In the genomic region with DNA sequence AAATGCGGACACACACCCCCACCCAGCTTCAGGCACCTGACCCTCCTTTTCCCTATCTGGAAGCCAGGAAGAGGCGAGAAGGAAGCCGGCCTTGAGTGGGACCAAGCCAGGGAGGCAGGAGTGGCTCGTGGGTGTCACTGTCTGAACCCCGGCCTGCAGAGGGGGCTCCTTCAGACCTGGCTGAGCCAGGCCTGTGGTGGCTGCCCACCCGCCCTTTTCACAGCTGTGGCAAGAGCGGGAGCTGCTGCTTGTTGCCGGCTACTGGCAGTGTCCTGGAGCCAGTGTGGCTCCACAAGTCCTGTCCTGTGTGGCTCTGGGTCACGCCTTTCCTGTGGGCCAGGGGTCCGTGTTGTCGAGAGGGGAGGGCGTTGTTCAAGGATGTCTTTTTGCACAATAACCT, we compare ENCODE assay signal across 8 cellular contexts. TPM values are rescaled to one million over a fixed set of nuclear protein-coding genes. Genes with fewer than 3 reads are reported as not detected.
DNase-seq lines count a peak whose midpoint lies in the region; ATAC-seq, FAIRE-seq and TF ChIP-seq lines count a peak whose summit lies in the region.

No MANE protein-coding gene starts in this region.

- H2BK15ac ChIP-seq in mesenchymal stem cell (ENCODE audit: low read depth, poor library complexity, severe bottlenecking): no peak overlapping the region

- CTCF ChIA-PET in K562 (lab: Yijun Ruan, JAX; ENCODE audit: low intra/inter-chr PET ratio): no interaction called here

- peaks cover 51% of the 10 kb centered on the region for H3K79me2 ChIP-seq in K562 (ENCODE audit: control insufficient read depth, insufficient read depth, low read length)

- H3K4me1 ChIP-seq in K562 (replicated peaks in 1 of 2; ENCODE audit: control insufficient read depth in 2 of 2, insufficient read depth in 2 of 2, low read length in 2 of 2): peaks cover 13 to 76% of the 10 kb centered on the region in 2 experiments
- H3K4me1 ChIP-seq in mesenchymal stem cell (ENCODE audit: control insufficient read depth, insufficient read depth, low read depth, low read length): peaks cover 57% of the 10 kb centered on the region
- peaks cover 40 to 70% (median 57%) of the 10 kb centered on the region in 4 donors for H3K4me1 ChIP-seq in transverse colon

- no peak overlapping the region for H2AFZ ChIP-seq in K562 (ENCODE audit: low read depth, low read length)
- no peak overlapping the region for H2AFZ ChIP-seq in mesenchymal stem cell (ENCODE audit: low read depth, low read length)

- no peaks in the 10 kb centered on the region for H3K9me3 Mint-ChIP-seq in activated naive CD4-positive, alpha-beta T cell treated with anti-CD3 and anti-CD28 coated beads, Interleukin-2, amount 50 U/mL, for 24 hours

- peaks cover 9% of the 10 kb centered on the region; the same call in 2 of the 3 replicates for H3K36me3 ChIP-seq in K562 (ENCODE audit: control insufficient read depth, insufficient read depth, low read length)
- peaks cover 0 to 9% of the 10 kb centered on the region in 2 experiments for H3K36me3 ChIP-seq in mesenchymal stem cell (ENCODE audit: control insufficient read depth in 1 of 2, insufficient read depth in 2 of 2, low read depth in 1 of 2, low read length in 2 of 2)
- H3K36me3 ChIP-seq in transverse colon: no peaks in the 10 kb centered on the region

- peak overlapping the region in 1 of 2 experiments; percentile 35 for H3K18ac ChIP-seq in mesenchymal stem cell (ENCODE audit: low read depth in 1 of 2, low read length in 2 of 2)

- peak overlapping the region; percentile 82 for H3K27ac Mint-ChIP-seq in activated naive CD4-positive, alpha-beta T cell treated with anti-CD3 and anti-CD28 coated beads, Interleukin-2, amount 50 U/mL, for 24 hours

- ATAC-seq in K562 (no peak), HG03139 (IDR thresholded peaks at IDR 0.05; ENCODE audit: unreplicated experiment) (no peak)

- H3K27ac ChIP-seq in K562 (ENCODE audit: extremely low read depth, low read depth, low read length) (no peak overlapping the region; the same call in 2 of the 3 replicates), mesenchymal stem cell (ENCODE audit: low read length, poor library complexity, severe bottlenecking) (no peak overlapping the region), transverse colon (peak overlapping the region; percentile 94 to 98 (median 98))

- H3K9me3 ChIP-seq in K562 (replicated peaks; ENCODE audit: control insufficient read depth, insufficient read depth, low read depth, low read length) (no peaks in the 10 kb centered on the region), mesenchymal stem cell (ENCODE audit: control insufficient read depth, low read length) (no peaks in the 10 kb centered on the region), transverse colon (no peaks in the 10 kb centered on the region)

- H3K14ac ChIP-seq in mesenchymal stem cell (ENCODE audit: low read length in 2 of 2): no peak overlapping the region

- TF ChIP-seq EP300 in K562 (IDR thresholded peaks at IDR 0.05; ENCODE audit: low read length): no peak
- TF ChIP-seq EP300 in transverse colon (IDR thresholded peaks at IDR 0.05; ENCODE audit: low read depth): no peak

- H3K9ac ChIP-seq in K562 (ENCODE audit: insufficient read depth in 1 of 2, low read depth in 2 of 2, low read length in 2 of 2) (peak overlapping the region; percentile 80 to 94; a peak in 3 of 4 replicates), mesenchymal stem cell (ENCODE audit: low read length) (peak overlapping the region; percentile 85)

- no peak for TF ChIP-seq RAD21 in K562 (CRISPR knock-in tag; conservative IDR thresholded peaks at IDR 0.05 in 1 of 2, IDR thresholded peaks at IDR 0.05 in 1 of 2)

- H2BK12ac ChIP-seq in mesenchymal stem cell (ENCODE audit: low read length in 2 of 2): no peak overlapping the region

- H3K27me3 Mint-ChIP-seq in activated naive CD4-positive, alpha-beta T cell treated with anti-CD3 and anti-CD28 coated beads, Interleukin-2, amount 50 U/mL, for 24 hours: no peaks in the 10 kb centered on the region

- H3K36me3 Mint-ChIP-seq in activated naive CD4-positive, alpha-beta T cell treated with anti-CD3 and anti-CD28 coated beads, Interleukin-2, amount 50 U/mL, for 24 hours: no peaks in the 10 kb centered on the region

- peak overlapping the region; percentile 89 for H3K4me3 ChIP-seq in K562
- peak overlapping the region; percentile 85 to 87 for H3K4me3 ChIP-seq in mesenchymal stem cell (ENCODE audit: insufficient read depth in 1 of 2, low read depth in 1 of 2, low read length in 2 of 2)
- H3K4me3 ChIP-seq in transverse colon: peak overlapping the region in 3 of 4 donors; percentile 92 to 99 (median 92)

- H4K20me1 ChIP-seq in K562 (replicated peaks; ENCODE audit: control insufficient read depth, insufficient read depth, low read length): peaks cover 36% of the 10 kb centered on the region

- H3K4ac ChIP-seq in mesenchymal stem cell (ENCODE audit: low read depth in 1 of 2, low read length in 2 of 2): no peak overlapping the region

- H3K4me2 ChIP-seq in K562 (ENCODE audit: insufficient read depth, low read length): peak overlapping the region; percentile 87
- H3K4me2 ChIP-seq in mesenchymal stem cell (ENCODE audit: low read length, poor library complexity, severe bottlenecking): peak overlapping the region; percentile 92

- no peak overlapping the region for H4K8ac ChIP-seq in mesenchymal stem cell (ENCODE audit: low read length)

- no peak overlapping the region for H4K91ac ChIP-seq in mesenchymal stem cell (ENCODE audit: low read length)

- peak overlapping the region in 1 of 2 experiments; percentile 42 for H3K23ac ChIP-seq in mesenchymal stem cell (ENCODE audit: low read length in 2 of 2)

- POLR2A ChIA-PET in K562 (lab: Yijun Ruan, JAX): interaction anchor here (0.6 to 1.8 kb wide), 4 partner anchors 9 to 502 kb away, joined by 3 to 6 read pairs (median 4); no protein-coding TSS in a partner anchor

- H3K9me1 ChIP-seq in K562 (ENCODE audit: control insufficient read depth, insufficient read depth, low read length): peaks cover 11% of the 10 kb centered on the region

- WGBS in K562 (ENCODE audit: insufficient coverage, low coverage, missing lambda C conversion rate): 55% methylated on average over 12 of the region's 12 CpGs
- 91% methylated on average over 12 of the region's 12 CpGs for whole genome bisulfite sequencing in mesenchymal stem cell
- 0 to 44% methylated on average over 2 to 12 of the region's 12 CpGs for WGBS in transverse colon (ENCODE audit: low coverage in 1 of 2), 2 donors

- TSS peak; percentile 54 for BruUV-seq in K562 (replicated peaks; lab: Mats Ljungman, UMichigan)

- no peak for TF ChIP-seq CTCF in K562 (IDR thresholded peaks at IDR 0.05 in 2 of 3, conservative IDR thresholded peaks at IDR 0.05 in 1 of 3; ENCODE audit: insufficient read depth in 2 of 3, low read depth in 1 of 3, low read length in 3 of 3)
- no peak for TF ChIP-seq CTCF in transverse colon (IDR thresholded peaks at IDR 0.05)

- H2AK5ac ChIP-seq in mesenchymal stem cell (ENCODE audit: low read length, severe bottlenecking): no peak overlapping the region

- no peak for TF ChIP-seq POLR2A in K562 (conservative IDR thresholded peaks at IDR 0.05)
- no peak for TF ChIP-seq POLR2A in transverse colon (IDR thresholded peaks at IDR 0.05)

- in situ Hi-C loops in K562 (cut with MboI): no loop called here
- in situ Hi-C loops in transverse colon (cut with MboI; ENCODE audit: low pct_ligation_motif_present in 1 of 4, low pct_unique_long_range_greater_than_20kb in 1 of 4, low sequenced_read_pairs in 3 of 4): no loop called here

- no peak for FAIRE-seq in K562 (lab: Jason Lieb, UNC)

- DNase-seq in activated naive CD4-positive, alpha-beta T cell treated with Interleukin-2 at 50 U/mL for 16 hours: no peak
- DNase-seq in K562 (ENCODE audit: extremely low read depth in 1 of 4, low spot score in 3 of 4) (no peak), mesenchymal stem cell (no peak), transverse colon (no peak)
- DNase-seq in stimulated activated CD4-positive, alpha-beta T cell treated with anti-CD3 and anti-CD28 coated beads, Interleukin-1b, Interleukin-23, amount 100 ng/mL, for 48 hours: no peak
- no peak for DNase-seq in activated CD4-positive, alpha-beta T cell treated with anti-CD3 and anti-CD28 coated beads for 48 hours

- peaks cover 62% of the 10 kb centered on the region for H3K4me1 Mint-ChIP-seq in activated naive CD4-positive, alpha-beta T cell treated with anti-CD3 and anti-CD28 coated beads, Interleukin-2, amount 50 U/mL, for 24 hours

- peak overlapping the region; percentile 79 for H3K4me3 Mint-ChIP-seq in activated naive CD4-positive, alpha-beta T cell treated with anti-CD3 and anti-CD28 coated beads, Interleukin-2, amount 50 U/mL, for 24 hours

- no peak overlapping the region for H2BK120ac ChIP-seq in mesenchymal stem cell (ENCODE audit: low read depth, low read length)

- peaks cover 32% of the 10 kb centered on the region for H3K79me1 ChIP-seq in mesenchymal stem cell (replicated peaks; ENCODE audit: low read length, poor library complexity, severe bottlenecking)

- no peaks in the 10 kb centered on the region for H3K27me3 ChIP-seq in K562 (ENCODE audit: control insufficient read depth in 2 of 2, insufficient read depth in 2 of 2, low read length in 2 of 2)
- H3K27me3 ChIP-seq in mesenchymal stem cell (ENCODE audit: control insufficient read depth in 1 of 2, insufficient read depth in 1 of 2, low read length in 2 of 2): peaks cover 2 to 4% of the 10 kb centered on the region in 2 experiments
- H3K27me3 ChIP-seq in transverse colon: no peaks in the 10 kb centered on the region

- H2BK5ac ChIP-seq in mesenchymal stem cell (ENCODE audit: low read depth, low read length, poor library complexity, severe bottlenecking): no peak overlapping the region

- intact Hi-C loops in K562 (cut with micrococcal nuclease): no loop called here
- intact Hi-C loops in transverse colon (cut with DNase I; ENCODE audit: low total_unique reads): no loop called here

RNA-seq across cellular contexts. Expression of gene PFKL, which starts 1.2 kb away (rescaled TPM):
- 83.4 and 274 TPM in 2 replicates for total RNA-seq in K562 (2011; cell fraction: chromatin; rRNA removed; ENCODE audit: low replicate concordance)
- total RNA-seq in K562 (2011; cell fraction: nucleolus; rRNA removed): 193 and 201 TPM in 2 replicates
- total RNA-seq in K562 (2011; cell fraction: nucleoplasm; rRNA removed): 97.9 and 105 TPM in 2 replicates
- 86.9 and 98.3 TPM in 2 replicates for total RNA-seq in K562 (2014; rRNA removed)
- 13.8 and 22.2 TPM in 2 replicates for total RNA-seq in K562 (2014; rRNA removed; fragmentation: Illumina TruSeq; extraction: Trizol)
- total RNA-seq in K562 (2015; rRNA removed; fragmentation: Illumina TruSeq; extraction: Trizol): 45.6 and 45.8 TPM in 2 replicates
- total RNA-seq in K562 (2021): 108 and 124 TPM in 2 replicates
- polyA plus RNA-seq in K562 (2011; rRNA removed): 50.0 and 84.1 TPM in 2 replicates
- 68.5 and 125 TPM in 2 replicates for polyA plus RNA-seq in K562 (2011; cell fraction: cytosol; rRNA removed)
- 244 and 346 TPM in 2 replicates for polyA plus RNA-seq in K562 (2011; cell fraction: nucleus; rRNA removed)
- 106 and 149 TPM in 2 replicates for polyA plus RNA-seq in K562 (2012)
- polyA plus RNA-seq in K562 (2014; fragmentation: Illumina TruSeq; extraction: Trizol): 37.6 and 65.2 TPM in 2 replicates
- polyA plus RNA-seq in K562 (2014; fragmentation: Nextera tagmentation; extraction: Ambion mirVana): 1 to 10 TPM; 1.1 to 3.9 TPM
- 83.0 and 83.1 TPM in 2 replicates for polyA plus RNA-seq in K562 (2014; rRNA removed)
- 29.0 and 37.5 TPM in 2 replicates for polyA minus RNA-seq in K562 (2011; rRNA and poly(A)+ RNA removed)
- polyA minus RNA-seq in K562 (2011; cell fraction: cytosol; rRNA and poly(A)+ RNA removed): 63.7 and 76.3 TPM in 2 replicates
- polyA minus RNA-seq in K562 (2011; cell fraction: nucleus; rRNA and poly(A)+ RNA removed): 42.3 and 49.5 TPM in 2 replicates
- 61.3 TPM for polyA plus RNA-seq in mesenchymal stem cell (2013, experiment 1 of 2)
- 59.9 TPM for polyA plus RNA-seq in mesenchymal stem cell (2013, experiment 2 of 2)
- 100 to 1,000 TPM; 185 to 288 (median 249) TPM for total RNA-seq in transverse colon

RNA-seq across cellular contexts. Expression of gene AIRE, which starts 15.4 kb away (rescaled TPM):
- total RNA-seq in K562 (2011; cell fraction: chromatin; rRNA removed; ENCODE audit: low replicate concordance): 0.18 TPM in 1 of 2 replicates, not detected in the other
- not detected in 2 replicates for total RNA-seq in K562 (2011; cell fraction: nucleolus; rRNA removed)
- not detected in 2 replicates for total RNA-seq in K562 (2011; cell fraction: nucleoplasm; rRNA removed)
- total RNA-seq in K562 (2014; rRNA removed): not detected in 2 replicates
- not detected in 2 replicates for total RNA-seq in K562 (2014; rRNA removed; fragmentation: Illumina TruSeq; extraction: Trizol)
- total RNA-seq in K562 (2015; rRNA removed; fragmentation: Illumina TruSeq; extraction: Trizol): not detected in 2 replicates
- not detected in 2 replicates for total RNA-seq in K562 (2021)
- not detected in 2 replicates for polyA plus RNA-seq in K562 (2011; rRNA removed)
- polyA plus RNA-seq in K562 (2011; cell fraction: cytosol; rRNA removed): not detected in 2 replicates
- not detected in 2 replicates for polyA plus RNA-seq in K562 (2011; cell fraction: nucleus; rRNA removed)
- 0.01 TPM in 1 of 2 replicates, not detected in the other for polyA plus RNA-seq in K562 (2012)
- polyA plus RNA-seq in K562 (2014; fragmentation: Illumina TruSeq; extraction: Trizol): not detected in 2 replicates
- polyA plus RNA-seq in K562 (2014; fragmentation: Nextera tagmentation; extraction: Ambion mirVana): under 1 TPM in 1 of 2 experiments, not detected in 1; 0.01 TPM
- not detected in 2 replicates for polyA plus RNA-seq in K562 (2014; rRNA removed)
- polyA minus RNA-seq in K562 (2011; rRNA and poly(A)+ RNA removed): not detected in 2 replicates
- not detected in 2 replicates for polyA minus RNA-seq in K562 (2011; cell fraction: cytosol; rRNA and poly(A)+ RNA removed)
- not detected in 2 replicates for polyA minus RNA-seq in K562 (2011; cell fraction: nucleus; rRNA and poly(A)+ RNA removed)
- polyA plus RNA-seq in mesenchymal stem cell (2013, experiment 1 of 2): 0.03 TPM
- 0.05 TPM for polyA plus RNA-seq in mesenchymal stem cell (2013, experiment 2 of 2)
- total RNA-seq in transverse colon: not detected

RNA-seq across cellular contexts. Expression of gene CFAP410, which starts 38.1 kb away (rescaled TPM):
- 10.0 and 50.7 TPM in 2 replicates for total RNA-seq in K562 (2011; cell fraction: chromatin; rRNA removed; ENCODE audit: low replicate concordance)
- 29.3 and 41.0 TPM in 2 replicates for total RNA-seq in K562 (2011; cell fraction: nucleolus; rRNA removed)
- 13.9 and 21.2 TPM in 2 replicates for total RNA-seq in K562 (2011; cell fraction: nucleoplasm; rRNA removed)
- total RNA-seq in K562 (2014; rRNA removed) (12.6 and 17.3 TPM in 2 replicates), K562 (2014; rRNA removed; fragmentation: Illumina TruSeq; extraction: Trizol) (0.35 and 0.55 TPM in 2 replicates), K562 (2015; rRNA removed; fragmentation: Illumina TruSeq; extraction: Trizol) (2.6 and 2.7 TPM in 2 replicates), K562 (2021) (7.6 and 8.3 TPM in 2 replicates), transverse colon (10 to 100 TPM; 17.2 to 41.3 (median 32.2) TPM)
- polyA plus RNA-seq in K562 (2011; rRNA removed) (2.3 and 5.5 TPM in 2 replicates), K562 (2014; fragmentation: Illumina TruSeq; extraction: Trizol) (0.52 and 2.1 TPM in 2 replicates), K562 (2014; fragmentation: Nextera tagmentation; extraction: Ambion mirVana) (under 1 TPM; 0.07 to 0.18 TPM), K562 (2014; rRNA removed) (6.5 and 8.1 TPM in 2 replicates)
- 5.7 and 16.5 TPM in 2 replicates for polyA plus RNA-seq in K562 (2011; cell fraction: cytosol; rRNA removed)
- 37.7 and 66.6 TPM in 2 replicates for polyA plus RNA-seq in K562 (2011; cell fraction: nucleus; rRNA removed)
- 6.3 and 16.5 TPM in 2 replicates for polyA plus RNA-seq in K562 (2012)
- polyA minus RNA-seq in K562 (2011; rRNA and poly(A)+ RNA removed): 0.57 and 0.91 TPM in 2 replicates
- polyA minus RNA-seq in K562 (2011; cell fraction: cytosol; rRNA and poly(A)+ RNA removed): 2.2 and 2.5 TPM in 2 replicates
- 9.4 and 10.2 TPM in 2 replicates for polyA minus RNA-seq in K562 (2011; cell fraction: nucleus; rRNA and poly(A)+ RNA removed)
- polyA plus RNA-seq in mesenchymal stem cell (2013, experiment 1 of 2): 10.7 TPM
- polyA plus RNA-seq in mesenchymal stem cell (2013, experiment 2 of 2): 9.1 TPM

RNA-seq across cellular contexts. Expression of gene DNMT3L, which starts 39.4 kb away (rescaled TPM):
- total RNA-seq in K562 (2011; cell fraction: chromatin; rRNA removed; ENCODE audit: low replicate concordance): not detected in 2 replicates
- total RNA-seq in K562 (2011; cell fraction: nucleolus; rRNA removed): not detected in 2 replicates
- not detected in 2 replicates for total RNA-seq in K562 (2011; cell fraction: nucleoplasm; rRNA removed)
- total RNA-seq in K562 (2014; rRNA removed) (0.12 TPM in 1 of 2 replicates, not detected in the other), K562 (2014; rRNA removed; fragmentation: Illumina TruSeq; extraction: Trizol) (not detected in 2 replicates), K562 (2015; rRNA removed; fragmentation: Illumina TruSeq; extraction: Trizol) (not detected in 2 replicates), K562 (2021) (not detected in 2 replicates), transverse colon (not detected)
- polyA plus RNA-seq in K562 (2011; rRNA removed) (0.09 TPM in 1 of 2 replicates, not detected in the other), K562 (2014; fragmentation: Illumina TruSeq; extraction: Trizol) (not detected in 2 replicates), K562 (2014; fragmentation: Nextera tagmentation; extraction: Ambion mirVana) (not detected), K562 (2014; rRNA removed) (0.08 TPM in 1 of 2 replicates, not detected in the other)
- not detected in 2 replicates for polyA plus RNA-seq in K562 (2011; cell fraction: cytosol; rRNA removed)
- 0.40 TPM in 1 of 2 replicates, not detected in the other for polyA plus RNA-seq in K562 (2011; cell fraction: nucleus; rRNA removed)
- polyA plus RNA-seq in K562 (2012): not detected in 2 replicates
- polyA minus RNA-seq in K562 (2011; rRNA and poly(A)+ RNA removed): not detected in 2 replicates
- polyA minus RNA-seq in K562 (2011; cell fraction: cytosol; rRNA and poly(A)+ RNA removed): not detected in 2 replicates
- not detected in 2 replicates for polyA minus RNA-seq in K562 (2011; cell fraction: nucleus; rRNA and poly(A)+ RNA removed)
- not detected for polyA plus RNA-seq in mesenchymal stem cell (2013, experiment 1 of 2)
- not detected for polyA plus RNA-seq in mesenchymal stem cell (2013, experiment 2 of 2)

RNA-seq across cellular contexts. Expression of gene TRPM2, which starts 52.3 kb away (rescaled TPM):
- total RNA-seq in K562 (2011; cell fraction: chromatin; rRNA removed; ENCODE audit: low replicate concordance): 0.09 and 0.42 TPM in 2 replicates
- total RNA-seq in K562 (2011; cell fraction: nucleolus; rRNA removed): 0.13 and 0.17 TPM in 2 replicates
- 0.29 and 0.38 TPM in 2 replicates for total RNA-seq in K562 (2011; cell fraction: nucleoplasm; rRNA removed)
- total RNA-seq in K562 (2014; rRNA removed) (1.5 and 2.1 TPM in 2 replicates), K562 (2014; rRNA removed; fragmentation: Illumina TruSeq; extraction: Trizol) (0.29 and 0.33 TPM in 2 replicates), K562 (2015; rRNA removed; fragmentation: Illumina TruSeq; extraction: Trizol) (2.0 and 2.2 TPM in 2 replicates), K562 (2021) (1.9 and 2.1 TPM in 2 replicates), transverse colon (1 to 10 TPM in 3 of 4 donors, not detected in 1; 2.3 to 2.9 (median 2.6) TPM)
- polyA plus RNA-seq in K562 (2011; rRNA removed) (0.34 and 0.36 TPM in 2 replicates), K562 (2014; fragmentation: Illumina TruSeq; extraction: Trizol) (0.98 and 1.7 TPM in 2 replicates), K562 (2014; fragmentation: Nextera tagmentation; extraction: Ambion mirVana) (not detected), K562 (2014; rRNA removed) (0.82 and 2.0 TPM in 2 replicates)
- 0.40 and 1.3 TPM in 2 replicates for polyA plus RNA-seq in K562 (2011; cell fraction: cytosol; rRNA removed)
- polyA plus RNA-seq in K562 (2011; cell fraction: nucleus; rRNA removed): 0.45 and 0.75 TPM in 2 replicates
- 2.1 and 3.8 TPM in 2 replicates for polyA plus RNA-seq in K562 (2012)
- polyA minus RNA-seq in K562 (2011; rRNA and poly(A)+ RNA removed): 0.11 and 0.36 TPM in 2 replicates
- 0.64 and 1.7 TPM in 2 replicates for polyA minus RNA-seq in K562 (2011; cell fraction: cytosol; rRNA and poly(A)+ RNA removed)
- 0.33 and 0.54 TPM in 2 replicates for polyA minus RNA-seq in K562 (2011; cell fraction: nucleus; rRNA and poly(A)+ RNA removed)
- 0.21 TPM for polyA plus RNA-seq in mesenchymal stem cell (2013, experiment 1 of 2)
- 0.23 TPM for polyA plus RNA-seq in mesenchymal stem cell (2013, experiment 2 of 2)

Comparison
In these comparisons a context has a peak if more than half of its experiments do, and no peak if none do; other contexts are left out.
1. H3K27ac ChIP-seq: peak in transverse colon (4 of 4); none in K562 (single experiment) and mesenchymal stem cell (single experiment).
2. Peak in every context shown above with its lines, with median percentiles within 50 percentile points of each other: H3K4me3 ChIP-seq.